ENCODE assay signal across 8 cellular contexts in genomic region chr17:31559647-31560501, GRCh38.
DNase-seq lines count a peak whose midpoint lies in the region; TF ChIP-seq lines count a peak whose summit lies in the region.

No MANE protein-coding gene starts in this region.

- CTCF ChIA-PET in activated naive CD4-positive, alpha-beta T cell treated with anti-CD3 and anti-CD28 coated beads for 36 hours (lab: Charles Lee): interaction anchor here (0.8 to 3.7 kb wide), 2 partner anchors 124 to 282 kb away, joined by 3 to 27 read pairs; no protein-coding TSS in a partner anchor

- DNase-seq in activated naive CD4-positive, alpha-beta T cell treated with anti-CD3 and anti-CD28 coated beads for 36 hours: no peak
- DNase-seq in activated naive CD4-positive, alpha-beta T cell (lab: John Stamatoyannopoulos, UW): no peak
- no peak for DNase-seq in coronary artery (ENCODE audit: low spot score)
- DNase-seq in uterus: peak in 1 of 2 donors; percentile 36
- DNase-seq in BE2C: no peak
- no peak for DNase-seq in SJCRH30
- DNase-seq in glomerular visceral epithelial cell (ENCODE audit: extremely low spot score): no peak

- H3K4me3 ChIP-seq in coronary artery: peak overlapping the region; percentile 85
- H3K4me3 ChIP-seq in mesodermal cell (ENCODE audit: extremely low read depth, insufficient read depth, low read length, poor library complexity, severe bottlenecking): peak overlapping the region; percentile 57
- peak overlapping the region; percentile 58 to 70 for H3K4me3 ChIP-seq in uterus
- H3K4me3 ChIP-seq in BE2C (ENCODE audit: low read depth, low read length): no peak overlapping the region
- H3K4me3 ChIP-seq in SJCRH30: no peak overlapping the region

- WGBS in mesodermal cell (ENCODE audit: insufficient coverage in 2 of 2), 2 experiments: 5 to 9% methylated on average over 54 to 68 of the region's 82 CpGs

- peak overlapping the region; percentile 96 to 97 for H3K27ac ChIP-seq in coronary artery
- peak overlapping the region; percentile 45 for H3K27ac ChIP-seq in mesodermal cell (ENCODE audit: low read depth, low read length, severe bottlenecking)
- peak overlapping the region; percentile 84 to 91 for H3K27ac ChIP-seq in uterus
- H3K27ac ChIP-seq in SJCRH30: no peak overlapping the region

- H3K36me3 ChIP-seq in mesodermal cell (ENCODE audit: control insufficient read depth, insufficient read depth, low read length) (peaks cover 24% of the 10 kb centered on the region), uterus (no peaks in the 10 kb centered on the region), BE2C (no peaks in the 10 kb centered on the region), SJCRH30 (no peaks in the 10 kb centered on the region)

- peaks cover 36% of the 10 kb centered on the region for H3K4me1 ChIP-seq in mesodermal cell (ENCODE audit: control insufficient read depth, insufficient read depth, low read length, poor library complexity, severe bottlenecking)
- H3K4me1 ChIP-seq in uterus: peaks cover 3 to 4% of the 10 kb centered on the region in 2 donors
- H3K4me1 ChIP-seq in BE2C: no peaks in the 10 kb centered on the region
- no peaks in the 10 kb centered on the region for H3K4me1 ChIP-seq in SJCRH30

- intact Hi-C loops in activated naive CD4-positive, alpha-beta T cell treated with anti-CD3 and anti-CD28 coated beads for 36 hours (cut with micrococcal nuclease): loop anchor here (5.0 kb wide), 2 partner anchors 122 to 297 kb away; partner anchors contain the start of gene COPRS
- intact Hi-C loops in uterus (cut with DNase I; ENCODE audit: low total_unique reads): loop anchor here (5.0 kb wide), 1 partner anchor 282 kb away; no protein-coding TSS in a partner anchor

- peak overlapping the region; percentile 63 for H3K4me3 Mint-ChIP-seq in activated naive CD4-positive, alpha-beta T cell treated with anti-CD3 and anti-CD28 coated beads for 36 hours

- no peak for TF ChIP-seq CTCF in coronary artery (IDR thresholded peaks at IDR 0.05)
- no peak for TF ChIP-seq CTCF in uterus (IDR thresholded peaks at IDR 0.05)
- TF ChIP-seq CTCF in BE2C (IDR thresholded peaks at IDR 0.05; ENCODE audit: low read depth, low read length): no peak

- H3K36me3 Mint-ChIP-seq in activated naive CD4-positive, alpha-beta T cell treated with anti-CD3 and anti-CD28 coated beads for 36 hours (ENCODE audit: low read depth): no peaks in the 10 kb centered on the region

- no peak for TF ChIP-seq POLR2A in uterus (IDR thresholded peaks at IDR 0.05)

- peaks cover 24% of the 10 kb centered on the region for H3K4me1 Mint-ChIP-seq in activated naive CD4-positive, alpha-beta T cell treated with anti-CD3 and anti-CD28 coated beads for 36 hours (ENCODE audit: low read depth)

- H3K27me3 ChIP-seq in uterus: no peaks in the 10 kb centered on the region
- no peaks in the 10 kb centered on the region for H3K27me3 ChIP-seq in BE2C
- no peaks in the 10 kb centered on the region for H3K27me3 ChIP-seq in SJCRH30

- H3K9me3 Mint-ChIP-seq in activated naive CD4-positive, alpha-beta T cell treated with anti-CD3 and anti-CD28 coated beads for 36 hours: no peaks in the 10 kb centered on the region

- H3K9me3 ChIP-seq in mesodermal cell (ENCODE audit: control insufficient read depth, low read length): no peaks in the 10 kb centered on the region
- H3K9me3 ChIP-seq in uterus: no peaks in the 10 kb centered on the region
- H3K9me3 ChIP-seq in BE2C: no peaks in the 10 kb centered on the region
- no peaks in the 10 kb centered on the region for H3K9me3 ChIP-seq in SJCRH30 (replicated peaks)

- no peak overlapping the region for H3K27ac Mint-ChIP-seq in activated naive CD4-positive, alpha-beta T cell treated with anti-CD3 and anti-CD28 coated beads for 36 hours

- no peaks in the 10 kb centered on the region for H3K27me3 Mint-ChIP-seq in activated naive CD4-positive, alpha-beta T cell treated with anti-CD3 and anti-CD28 coated beads for 36 hours (ENCODE audit: low read depth)

Comparison
In these comparisons a context has a peak if more than half of its experiments do, and no peak if none do; other contexts are left out.
1. H3K4me3 ChIP-seq: peak in coronary artery (single experiment), mesodermal cell (single experiment) and uterus (2 of 2); none in BE2C (single experiment) and SJCRH30 (single experiment).